In genomic region chr1:246803891-246804290, GRCh38 we compare ENCODE assay signal across 1 cellular context.
TF ChIP-seq lines count a peak whose summit lies in the region.

No MANE protein-coding gene starts in this region.

TF ChIP-seq in GM23338, 12 proteins besides CTCF, POLR2A, EP300 and RAD21 (continued from another document):
- no peak for TF ChIP-seq ZNF462 (CRISPR knock-in tag; IDR thresholded peaks at IDR 0.05)
- no peak for TF ChIP-seq POLR2AphosphoS5 (IDR thresholded peaks at IDR 0.05; ENCODE audit: low read depth)
- TF ChIP-seq ZNF114 (CRISPR knock-in tag; IDR thresholded peaks at IDR 0.05): no peak
- no peak for TF ChIP-seq ZNF331 (CRISPR knock-in tag; IDR thresholded peaks at IDR 0.05; ENCODE audit: low read depth)
- TF ChIP-seq, protein P1, sequence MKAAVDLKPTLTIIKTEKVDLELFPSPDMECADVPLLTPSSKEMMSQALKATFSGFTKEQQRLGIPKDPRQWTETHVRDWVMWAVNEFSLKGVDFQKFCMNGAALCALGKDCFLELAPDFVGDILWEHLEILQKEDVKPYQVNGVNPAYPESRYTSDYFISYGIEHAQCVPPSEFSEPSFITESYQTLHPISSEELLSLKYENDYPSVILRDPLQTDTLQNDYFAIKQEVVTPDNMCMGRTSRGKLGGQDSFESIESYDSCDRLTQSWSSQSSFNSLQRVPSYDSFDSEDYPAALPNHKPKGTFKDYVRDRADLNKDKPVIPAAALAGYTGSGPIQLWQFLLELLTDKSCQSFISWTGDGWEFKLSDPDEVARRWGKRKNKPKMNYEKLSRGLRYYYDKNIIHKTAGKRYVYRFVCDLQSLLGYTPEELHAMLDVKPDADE (IDR thresholded peaks at IDR 0.05): no peak
- no peak for TF ChIP-seq JUNB (IDR thresholded peaks at IDR 0.05; ENCODE audit: unreplicated experiment)
- no peak for TF ChIP-seq EZH2phosphoT487 (IDR thresholded peaks at IDR 0.05; ENCODE audit: unreplicated experiment)
